ENCODE assay signal across 13 cellular contexts in genomic region chr16:49663081-49664057, GRCh38.
A peak's percentile ranks its signal among the peaks of the same experiment; 100 is the strongest.
DNase-seq lines count a peak whose midpoint lies in the region; ATAC-seq and TF ChIP-seq lines count a peak whose summit lies in the region.
"Had no signal": no experiment of that assay in that cellular context is flagged by ENCODE, and none has a peak within 500 bp of the region (broad histone marks: within the 10 kb centered on the region; RNA-seq: fewer than 3 reads in every experiment).

No MANE protein-coding gene starts in this region.

- CTCF ChIA-PET in CD4-positive, alpha-beta memory T cell (lab: Charles Lee; ENCODE audit: partially characterized antibody): no interaction called here

- peaks cover 0 to 40% of the 10 kb centered on the region in 2 donors for H3K4me1 ChIP-seq in right atrium auricular region
- no peaks in the 10 kb centered on the region for H3K4me1 ChIP-seq in prostate gland (replicated peaks)
- no peaks in the 10 kb centered on the region for H3K4me1 ChIP-seq in CD4-positive, alpha-beta memory T cell (ENCODE audit: insufficient read depth, low read length)

- no peaks in the 10 kb centered on the region for H3K36me3 Mint-ChIP-seq in CD4-positive, alpha-beta memory T cell

- H3K27ac ChIP-seq in right atrium auricular region: peak overlapping the region; percentile 71 to 80
- peak overlapping the region; percentile 68 to 73 for H3K27ac ChIP-seq in prostate gland
- H3K27ac ChIP-seq in CD4-positive, alpha-beta memory T cell (ENCODE audit: low read depth, low read length): no peak overlapping the region

- H3K4me3 ChIP-seq in AG10803 (ENCODE audit: low read length): no peak overlapping the region
- H3K4me3 ChIP-seq in astrocyte of the cerebellum (ENCODE audit: low read depth, low read length): no peak overlapping the region
- H3K4me3 ChIP-seq in right atrium auricular region: peak overlapping the region; percentile 11 to 42
- peak overlapping the region; percentile 4 to 17 for H3K4me3 ChIP-seq in prostate gland
- no peak overlapping the region for H3K4me3 ChIP-seq in CD4-positive, alpha-beta memory T cell (ENCODE audit: low read length in 2 of 2)

- in situ Hi-C loops in astrocyte of the cerebellum (cut with HindIII; ENCODE audit: low sequenced_read_pairs): no loop called here

- peak overlapping the region in 1 of 8 donors; percentile 21 for H3K4me3 Mint-ChIP-seq in CD4-positive, alpha-beta memory T cell
- H3K4me3 Mint-ChIP-seq: activated CD4-positive, alpha-beta memory T cell treated with anti-CD3 and anti-CD28 coated beads, Interleukin-2, amount 10 ng/mL, durations not matched to agents 7 days and 5 days had no signal

- DNase-seq in AG10803 (ENCODE audit: low read depth) (peak; percentile 12), astrocyte of the cerebellum (ENCODE audit: low read depth) (peak; percentile 16), right atrium auricular region (ENCODE audit: low spot score) (no peak), prostate gland (ENCODE audit: low spot score) (no peak), SK-N-DZ (ENCODE audit: low spot score) (no peak), amniotic stem cell (lab: John Stamatoyannopoulos, UW) (no peak)
- DNase-seq in CD4-positive, alpha-beta memory T cell: no peak
- DNase-seq: ACHN; activated CD4-positive, alpha-beta memory T cell treated with anti-CD3 and anti-CD28 coated beads, Interleukin-2, amount 10 ng/mL, durations not matched to agents 7 days and 5 days; activated gamma-delta T cell; NCI-H1694; OCI-M1 had no signal

- POLR2A ChIA-PET in CD4-positive, alpha-beta memory T cell (lab: Charles Lee; ENCODE audit: partially characterized antibody): no interaction called here

- peaks cover 2 to 4% of the 10 kb centered on the region in 2 donors for H3K27me3 Mint-ChIP-seq in CD4-positive, alpha-beta memory T cell
- H3K27me3 Mint-ChIP-seq: activated CD4-positive, alpha-beta memory T cell treated with anti-CD3 and anti-CD28 coated beads, Interleukin-2, amount 10 ng/mL, durations not matched to agents 7 days and 5 days had no signal

- no peaks in the 10 kb centered on the region for H3K9me3 ChIP-seq in right atrium auricular region
- no peaks in the 10 kb centered on the region for H3K9me3 ChIP-seq in prostate gland
- no peaks in the 10 kb centered on the region for H3K9me3 ChIP-seq in CD4-positive, alpha-beta memory T cell (ENCODE audit: control insufficient read depth in 1 of 2, low read length in 2 of 2)

- H3K27ac Mint-ChIP-seq in CD4-positive, alpha-beta memory T cell: no peak overlapping the region
- H3K27ac Mint-ChIP-seq: activated CD4-positive, alpha-beta memory T cell treated with anti-CD3 and anti-CD28 coated beads, Interleukin-2, amount 10 ng/mL, durations not matched to agents 7 days and 5 days had no signal

- H3K4me1 Mint-ChIP-seq in CD4-positive, alpha-beta memory T cell: no peaks in the 10 kb centered on the region
- H3K4me1 Mint-ChIP-seq: activated CD4-positive, alpha-beta memory T cell treated with anti-CD3 and anti-CD28 coated beads, Interleukin-2, amount 10 ng/mL, durations not matched to agents 7 days and 5 days had no signal

- intact Hi-C loops in prostate gland (cut with DNase I): loop anchor here (5.0 kb wide), 2 partner anchors 34 to 69 kb away; no protein-coding TSS in a partner anchor
- intact Hi-C loops in CD4-positive, alpha-beta memory T cell (cut with micrococcal nuclease): no loop called here

- TF ChIP-seq CTCF in AG10803 (conservative IDR thresholded peaks at IDR 0.05; ENCODE audit: low read length) (no peak), astrocyte of the cerebellum (IDR thresholded peaks at IDR 0.05; ENCODE audit: low read depth, low read length, missing control alignments) (no peak), right atrium auricular region (IDR thresholded peaks at IDR 0.05) (no peak), prostate gland (IDR thresholded peaks at IDR 0.05) (no peak)

- H3K36me3 ChIP-seq in right atrium auricular region (no peaks in the 10 kb centered on the region), prostate gland (no peaks in the 10 kb centered on the region)
- H3K36me3 ChIP-seq in CD4-positive, alpha-beta memory T cell (ENCODE audit: insufficient read depth, low read length): no peaks in the 10 kb centered on the region

- ATAC-seq in HG02884 (IDR thresholded peaks at IDR 0.05; ENCODE audit: unreplicated experiment): no peak

- H3K9me3 Mint-ChIP-seq in CD4-positive, alpha-beta memory T cell: peaks cover 0 to 4% (median 0%) of the 10 kb centered on the region in 8 donors
- H3K9me3 Mint-ChIP-seq: activated CD4-positive, alpha-beta memory T cell treated with anti-CD3 and anti-CD28 coated beads, Interleukin-2, amount 10 ng/mL, durations not matched to agents 7 days and 5 days had no signal

- no peaks in the 10 kb centered on the region for H3K27me3 ChIP-seq in right atrium auricular region
- H3K27me3 ChIP-seq in prostate gland (replicated peaks; ENCODE audit: insufficient read depth): no peaks in the 10 kb centered on the region
- H3K27me3 ChIP-seq in CD4-positive, alpha-beta memory T cell (ENCODE audit: insufficient read depth, low read length): no peaks in the 10 kb centered on the region

- no peak for TF ChIP-seq POLR2A in prostate gland (IDR thresholded peaks at IDR 0.05)

- 37% methylated on average over 28 of the region's 28 CpGs for WGBS in prostate gland

Comparison
In these comparisons a context has a peak if more than half of its experiments do, and no peak if none do; other contexts are left out.
1. DNase-seq: peak in AG10803 (single experiment) and astrocyte of the cerebellum (single experiment); none in right atrium auricular region (single experiment), prostate gland (single experiment), SK-N-DZ (single experiment), amniotic stem cell (single experiment) and CD4-positive, alpha-beta memory T cell (0 of 5).
2. H3K4me3 ChIP-seq: peak in right atrium auricular region (2 of 2) and prostate gland (2 of 2); none in AG10803 (single experiment), astrocyte of the cerebellum (single experiment) and CD4-positive, alpha-beta memory T cell (0 of 2).